ENCODE assay signal across 8 cellular contexts in genomic region chr5:109411627-109412026, GRCh38.
A peak's percentile ranks its signal among the peaks of the same experiment; 100 is the strongest.
DNase-seq lines count a peak whose midpoint lies in the region; ATAC-seq and TF ChIP-seq lines count a peak whose summit lies in the region.

No MANE protein-coding gene starts in this region.

- peaks cover 3% of the 10 kb centered on the region; the same call in 1 of the 2 replicates for H3K36me3 ChIP-seq in OCI-LY1 (ENCODE audit: insufficient read depth, low read length)
- H3K36me3 ChIP-seq in rectal smooth muscle tissue (ENCODE audit: control insufficient read depth, insufficient read depth, low read length): no peaks in the 10 kb centered on the region

- no peaks in the 10 kb centered on the region for H3K27me3 ChIP-seq in OCI-LY1 (ENCODE audit: insufficient read depth, low read length)
- no peaks in the 10 kb centered on the region for H3K27me3 ChIP-seq in rectal smooth muscle tissue (ENCODE audit: control insufficient read depth, insufficient read depth, low read length)

- peaks cover 7% of the 10 kb centered on the region; the same call in 1 of the 2 replicates for H3K9me3 ChIP-seq in OCI-LY1 (ENCODE audit: low read length)

- H3K9me2 ChIP-seq in OCI-LY1 (ENCODE audit: low read depth, low read length): no peaks in the 10 kb centered on the region

- no peak for TF ChIP-seq CTCF in OCI-LY1 (IDR thresholded peaks at IDR 0.05; ENCODE audit: low read length)

- H3K9ac ChIP-seq in OCI-LY1 (ENCODE audit: low read length) (no peak overlapping the region), rectal smooth muscle tissue (ENCODE audit: low read length) (no peak overlapping the region)

- H3K27ac ChIP-seq in OCI-LY1 (ENCODE audit: low read depth, low read length, poor library complexity, severe bottlenecking): peak overlapping the region; percentile 93
- H3K27ac ChIP-seq in epithelial cell of prostate: peak overlapping the region; percentile 96
- peak overlapping the region; percentile 92 for H3K27ac ChIP-seq in rectal smooth muscle tissue (ENCODE audit: low read depth, low read length)
- H3K27ac ChIP-seq in caudate nucleus (ENCODE audit: low read depth, low read length): no peak overlapping the region

- peaks cover 22% of the 10 kb centered on the region for H3K79me2 ChIP-seq in OCI-LY1 (ENCODE audit: insufficient read depth, low read length)

- no peak for ATAC-seq in HG03469 (IDR thresholded peaks at IDR 0.05; ENCODE audit: unreplicated experiment)

- H3K4me1 ChIP-seq in OCI-LY1 (ENCODE audit: insufficient read depth, low read length, severe bottlenecking) (peaks cover 47% of the 10 kb centered on the region), rectal smooth muscle tissue (ENCODE audit: control insufficient read depth, insufficient read depth, low read length) (peaks cover 26% of the 10 kb centered on the region)

- 0 out of 2 replicates have a peak, but pooled peaks cover 4% of the 10 kb centered on the region for H3F3A ChIP-seq in OCI-LY1 (ENCODE audit: insufficient read depth, low read length)

- H4K20me1 ChIP-seq in OCI-LY1 (ENCODE audit: insufficient read depth, low read length): no peaks in the 10 kb centered on the region

- no peak overlapping the region for H2AFZ ChIP-seq in OCI-LY1 (ENCODE audit: low read length)

- no peak overlapping the region for H3K4me2 ChIP-seq in OCI-LY1 (ENCODE audit: low read length)

- H3K4me3 ChIP-seq in OCI-LY1 (ENCODE audit: low read depth, low read length, poor library complexity, severe bottlenecking) (no peak overlapping the region), rectal smooth muscle tissue (ENCODE audit: low read length) (no peak overlapping the region)

- DNase-seq in ELR (ENCODE audit: low read depth) (peak; percentile 95), epithelial cell of prostate (ENCODE audit: low read depth, low spot score) (peak; percentile 80), DMS114 treated with DMSO at 0.1 percent for 48 hours (lab: John Stamatoyannopoulos, UW; ENCODE audit: unreplicated experiment) (no peak), caudate nucleus (lab: John Stamatoyannopoulos, UW) (no peak), NCI-H2107 treated with DMSO at 0.1 percent for 48 hours (lab: John Stamatoyannopoulos, UW; ENCODE audit: unreplicated experiment) (no peak)

Comparison
In these comparisons a context has a peak if more than half of its experiments do, and no peak if none do; other contexts are left out.
1. DNase-seq: peak in ELR (single experiment) and epithelial cell of prostate (single experiment); none in DMS114 treated with DMSO at 0.1 percent for 48 hours (single experiment), caudate nucleus (0 of 61) and NCI-H2107 treated with DMSO at 0.1 percent for 48 hours (single experiment).